Comparison of ENCODE assay signal across 8 cellular contexts in the genomic region with DNA sequence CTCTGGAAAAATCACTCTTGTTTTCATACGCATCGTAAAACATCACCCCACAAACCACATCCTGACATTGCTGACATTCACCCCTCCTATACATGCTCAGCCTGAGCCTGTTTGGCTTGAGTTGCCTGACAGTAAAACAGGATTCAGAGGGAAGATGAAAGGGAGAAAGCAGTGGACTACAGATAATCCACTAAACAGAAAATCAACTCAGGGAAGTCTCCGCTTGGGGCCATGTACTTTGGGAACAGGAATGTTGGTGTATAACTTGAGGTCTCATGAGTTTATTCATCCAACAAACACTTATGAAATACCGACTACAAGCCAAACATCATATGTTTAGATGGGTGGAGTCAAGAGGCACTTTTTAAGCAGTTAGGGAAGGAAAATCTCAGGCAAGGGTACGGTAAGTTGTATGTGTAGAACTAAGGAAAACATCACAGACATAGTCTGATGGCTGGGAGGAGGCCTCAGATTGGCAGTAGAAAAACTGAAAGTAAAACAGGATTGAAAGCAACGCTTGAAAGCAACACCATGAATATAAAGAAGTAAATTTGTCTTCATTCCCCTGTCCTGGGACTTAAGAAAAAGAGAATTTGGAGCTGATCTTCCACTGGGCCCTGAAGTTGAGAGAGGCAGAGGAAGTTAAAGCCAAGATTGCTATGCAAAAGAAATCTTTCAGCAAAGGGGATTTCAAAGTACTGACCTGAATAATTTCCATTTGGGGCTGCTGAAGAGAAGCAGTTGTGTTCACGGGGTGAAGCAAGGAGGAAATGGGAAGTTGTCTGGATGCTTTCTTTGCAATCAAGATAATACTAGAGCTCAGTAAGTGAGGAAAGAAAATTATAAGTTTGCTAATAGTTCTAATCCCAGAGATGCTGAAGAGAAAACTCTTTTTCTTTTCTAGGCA. TPM values are rescaled to one million over a fixed set of nuclear protein-coding genes. Genes with fewer than 3 reads are reported as not detected.
DNase-seq lines count a peak whose midpoint lies in the region; ATAC-seq and TF ChIP-seq lines count a peak whose summit lies in the region.

No MANE protein-coding gene starts in this region.

- peaks cover 20% of the 10 kb centered on the region for H3K4me1 ChIP-seq in mononuclear cell (ENCODE audit: insufficient read depth, low read length)
- H3K4me1 ChIP-seq in upper lobe of right lung = no peaks in the 10 kb centered on the region

- H3K36me3 Mint-ChIP-seq in brain = no peaks in the 10 kb centered on the region

- H3K36me3 ChIP-seq in upper lobe of right lung = no peaks in the 10 kb centered on the region

- ATAC-seq in GM18909 (IDR thresholded peaks at IDR 0.05; ENCODE audit: poor library complexity, unreplicated experiment) (peak; percentile 98), HG03045 (IDR thresholded peaks at IDR 0.05; ENCODE audit: unreplicated experiment) (peak; percentile 87), upper lobe of right lung (peak; percentile 42)

- H3K4me1 Mint-ChIP-seq in brain = peaks cover 20% of the 10 kb centered on the region

- DNase-seq in T follicular helper cell (ENCODE audit: low read depth) = peak; percentile 33
- no peak for DNase-seq in upper lobe of right lung
- no peak for DNase-seq in putamen (ENCODE audit: low spot score)
- no peak for DNase-seq in DMS53 treated with DMSO at 0.1 percent for 48 hours (lab: John Stamatoyannopoulos, UW; ENCODE audit: unreplicated experiment)

- no peaks in the 10 kb centered on the region for H3K9me3 ChIP-seq in mononuclear cell (ENCODE audit: low read depth, low read length)
- H3K9me3 ChIP-seq in upper lobe of right lung = no peaks in the 10 kb centered on the region

- no peaks in the 10 kb centered on the region for H3K9me3 Mint-ChIP-seq in brain

- TF ChIP-seq CTCF in brain (conservative IDR thresholded peaks at IDR 0.05) (no peak), upper lobe of right lung (IDR thresholded peaks at IDR 0.05) (no peak)

- peak overlapping the region; percentile 25 for H3K4me3 ChIP-seq in mononuclear cell (ENCODE audit: low read length)
- no peak overlapping the region for H3K4me3 ChIP-seq in upper lobe of right lung

- intact Hi-C loops in upper lobe of right lung (cut with DNase I) = no loop called here

- peak overlapping the region in 3 of 5 experiments; percentile 6 to 68 (median 15) for H3K27ac Mint-ChIP-seq in brain

- H3K27me3 ChIP-seq in mononuclear cell (ENCODE audit: insufficient read depth, low read length) = no peaks in the 10 kb centered on the region
- no peaks in the 10 kb centered on the region for H3K27me3 ChIP-seq in upper lobe of right lung

- peaks cover 4% of the 10 kb centered on the region for H3K27me3 Mint-ChIP-seq in brain

- peak overlapping the region in 2 of 5 experiments; percentile 16 to 49 for H3K4me3 Mint-ChIP-seq in brain

- peak overlapping the region; percentile 38 for H3K27ac ChIP-seq in upper lobe of right lung

RNA-seq across cellular contexts. Expression of a gene that starts 28.8 kb away (rescaled TPM):
- 1.6 TPM for polyA plus RNA-seq in brain (ENCODE audit: insufficient read depth, low read depth, low replicate concordance)
- total RNA-seq in mononuclear cell (0.42 TPM), upper lobe of right lung (4.2 TPM)

Comparison
In these comparisons a context has a peak if more than half of its experiments do, and no peak if none do; other contexts are left out.
1. ATAC-seq: peak in every context shown above with its lines; median percentile 98 in GM18909; 87 in HG03045; 42 in upper lobe of right lung.